In the genomic region with DNA sequence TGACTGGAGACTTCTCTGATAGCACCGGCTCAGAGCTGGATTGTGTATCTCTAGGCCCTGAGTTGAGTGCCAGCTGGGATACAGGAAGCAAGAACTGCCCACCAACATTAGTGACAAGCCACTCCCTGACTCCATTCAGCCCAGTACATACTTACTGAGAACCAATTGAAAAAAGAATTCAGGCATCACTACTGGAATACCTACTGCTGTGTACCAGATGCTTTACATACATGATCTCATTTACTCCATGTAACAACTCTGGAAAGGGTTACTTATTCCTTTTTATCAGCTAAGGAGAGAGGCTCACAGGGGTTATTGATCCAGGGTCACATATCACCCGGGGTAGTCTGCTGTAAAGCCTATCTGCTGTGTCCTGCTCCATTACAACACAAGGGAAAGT, we compare ENCODE assay signal across 2 cellular contexts.
TF ChIP-seq lines count a peak whose summit lies in the region.

No MANE protein-coding gene starts in this region.

TF ChIP-seq in GM23338, 12 proteins besides CTCF, POLR2A, EP300 and RAD21 (continues in another document):
- TF ChIP-seq EZH2phosphoT487 (IDR thresholded peaks at IDR 0.05; ENCODE audit: unreplicated experiment) (no peak), CREB1 (CRISPR knock-in tag; IDR thresholded peaks at IDR 0.05; ENCODE audit: low read depth) (no peak), EZH2 (IDR thresholded peaks at IDR 0.05; ENCODE audit: low read depth, unreplicated experiment) (no peak), NANOG (IDR thresholded peaks at IDR 0.05; ENCODE audit: borderline replicate concordance) (no peak), JUNB (IDR thresholded peaks at IDR 0.05; ENCODE audit: unreplicated experiment) (no peak), POLR2AphosphoS5 (IDR thresholded peaks at IDR 0.05; ENCODE audit: low read depth) (no peak), ZNF114 (CRISPR knock-in tag; IDR thresholded peaks at IDR 0.05) (no peak), STAT1 (IDR thresholded peaks at IDR 0.05; ENCODE audit: unreplicated experiment) (no peak)
- TF ChIP-seq, protein P1, sequence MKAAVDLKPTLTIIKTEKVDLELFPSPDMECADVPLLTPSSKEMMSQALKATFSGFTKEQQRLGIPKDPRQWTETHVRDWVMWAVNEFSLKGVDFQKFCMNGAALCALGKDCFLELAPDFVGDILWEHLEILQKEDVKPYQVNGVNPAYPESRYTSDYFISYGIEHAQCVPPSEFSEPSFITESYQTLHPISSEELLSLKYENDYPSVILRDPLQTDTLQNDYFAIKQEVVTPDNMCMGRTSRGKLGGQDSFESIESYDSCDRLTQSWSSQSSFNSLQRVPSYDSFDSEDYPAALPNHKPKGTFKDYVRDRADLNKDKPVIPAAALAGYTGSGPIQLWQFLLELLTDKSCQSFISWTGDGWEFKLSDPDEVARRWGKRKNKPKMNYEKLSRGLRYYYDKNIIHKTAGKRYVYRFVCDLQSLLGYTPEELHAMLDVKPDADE (IDR thresholded peaks at IDR 0.05), result no peak
- TF ChIP-seq, protein P2, sequence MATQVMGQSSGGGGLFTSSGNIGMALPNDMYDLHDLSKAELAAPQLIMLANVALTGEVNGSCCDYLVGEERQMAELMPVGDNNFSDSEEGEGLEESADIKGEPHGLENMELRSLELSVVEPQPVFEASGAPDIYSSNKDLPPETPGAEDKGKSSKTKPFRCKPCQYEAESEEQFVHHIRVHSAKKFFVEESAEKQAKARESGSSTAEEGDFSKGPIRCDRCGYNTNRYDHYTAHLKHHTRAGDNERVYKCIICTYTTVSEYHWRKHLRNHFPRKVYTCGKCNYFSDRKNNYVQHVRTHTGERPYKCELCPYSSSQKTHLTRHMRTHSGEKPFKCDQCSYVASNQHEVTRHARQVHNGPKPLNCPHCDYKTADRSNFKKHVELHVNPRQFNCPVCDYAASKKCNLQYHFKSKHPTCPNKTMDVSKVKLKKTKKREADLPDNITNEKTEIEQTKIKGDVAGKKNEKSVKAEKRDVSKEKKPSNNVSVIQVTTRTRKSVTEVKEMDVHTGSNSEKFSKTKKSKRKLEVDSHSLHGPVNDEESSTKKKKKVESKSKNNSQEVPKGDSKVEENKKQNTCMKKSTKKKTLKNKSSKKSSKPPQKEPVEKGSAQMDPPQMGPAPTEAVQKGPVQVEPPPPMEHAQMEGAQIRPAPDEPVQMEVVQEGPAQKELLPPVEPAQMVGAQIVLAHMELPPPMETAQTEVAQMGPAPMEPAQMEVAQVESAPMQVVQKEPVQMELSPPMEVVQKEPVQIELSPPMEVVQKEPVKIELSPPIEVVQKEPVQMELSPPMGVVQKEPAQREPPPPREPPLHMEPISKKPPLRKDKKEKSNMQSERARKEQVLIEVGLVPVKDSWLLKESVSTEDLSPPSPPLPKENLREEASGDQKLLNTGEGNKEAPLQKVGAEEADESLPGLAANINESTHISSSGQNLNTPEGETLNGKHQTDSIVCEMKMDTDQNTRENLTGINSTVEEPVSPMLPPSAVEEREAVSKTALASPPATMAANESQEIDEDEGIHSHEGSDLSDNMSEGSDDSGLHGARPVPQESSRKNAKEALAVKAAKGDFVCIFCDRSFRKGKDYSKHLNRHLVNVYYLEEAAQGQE (IDR thresholded peaks at IDR 0.05; ENCODE audit: unreplicated experiment), result no peak

TF ChIP-seq in neural cell, 6 proteins besides CTCF, POLR2A, EP300 and RAD21:
- no peak for TF ChIP-seq TAF1 (IDR thresholded peaks at IDR 0.05; ENCODE audit: low read depth)
- no peak for TF ChIP-seq EZH2 (IDR thresholded peaks at IDR 0.05; ENCODE audit: borderline replicate concordance, insufficient read depth, low read length, poor library complexity, severe bottlenecking)
- no peak for TF ChIP-seq MXI1 (conservative IDR thresholded peaks at IDR 0.05; ENCODE audit: poor library complexity, severe bottlenecking)
- TF ChIP-seq SMC3 (conservative IDR thresholded peaks at IDR 0.05; ENCODE audit: poor library complexity), result no peak
